9 cellular contexts compared by ENCODE assay signal in the genomic region with DNA sequence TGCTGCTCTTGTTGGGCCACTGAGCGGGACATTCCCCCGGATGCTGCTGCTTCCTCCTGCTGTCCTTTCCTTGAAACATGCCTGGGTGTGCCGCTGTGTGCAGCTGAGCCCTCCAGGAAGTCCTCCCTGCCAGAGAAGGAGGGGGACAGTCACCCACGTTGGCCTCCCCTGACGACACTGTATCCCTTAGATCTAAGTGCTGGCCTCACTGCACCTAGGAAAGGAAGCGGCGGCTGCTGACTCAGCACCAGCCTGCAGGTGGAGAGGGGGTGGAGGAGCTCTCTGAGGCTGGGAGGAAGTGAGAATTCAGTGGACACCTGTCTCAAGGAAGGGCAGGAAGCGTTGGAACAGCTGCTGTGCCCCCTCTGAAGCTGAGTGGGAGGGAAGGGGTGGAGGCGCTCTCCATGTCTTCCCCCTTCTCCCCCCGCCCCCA.
DNase-seq lines count a peak whose midpoint lies in the region; ATAC-seq, FAIRE-seq and TF ChIP-seq lines count a peak whose summit lies in the region.
"Had no signal": no experiment of that assay in that cellular context is flagged by ENCODE, and none has a peak within 500 bp of the region (broad histone marks: within the 10 kb centered on the region; RNA-seq: fewer than 3 reads in every experiment).

No MANE protein-coding gene starts in this region.

- WGBS in H1 (ENCODE audit: extremely low coverage in 1 of 2, insufficient coverage in 1 of 2, insufficient read length in 1 of 2, insufficient replicate concordance in 2 of 2, low coverage in 1 of 2, low lambda C conversion rate in 2 of 2, missing lambda C conversion rate in 1 of 2), 2 experiments: 70% methylated on average over 7 of the region's 10 CpGs; no CpG with 5 or more reads in 1 of the 2 experiments

- peaks cover 0 to 22% of the 10 kb centered on the region in 2 experiments; a peak in 3 of 4 replicates for H3K79me2 ChIP-seq in H1 (ENCODE audit: control insufficient read depth in 1 of 2, insufficient read depth in 2 of 2, low read length in 2 of 2)

- TF ChIP-seq CTCF in H1 (IDR thresholded peaks at IDR 0.05; ENCODE audit: control extremely low read depth in 1 of 3, insufficient read depth in 1 of 3, low read depth in 1 of 3, low read length in 3 of 3): peak; percentile 17 to 35 (median 18); a peak in 3 of 4 replicates

- 0 out of 2 replicates have a peak overlapping the region, but pooled peaks have one; percentile 86 for H2AK5ac ChIP-seq in H1 (ENCODE audit: low read depth, low read length)

- no peak overlapping the region for H3K56ac ChIP-seq in H1 (replicated peaks; ENCODE audit: insufficient read length, low read depth, low read length)

- H4K91ac ChIP-seq in H1 (replicated peaks; ENCODE audit: insufficient read length, low read length): peak overlapping the region; percentile 11

- H3K4me3 ChIP-seq in CD4-positive, alpha-beta memory T cell (ENCODE audit: low read length in 2 of 2): no peak overlapping the region
- no peak overlapping the region for H3K4me3 ChIP-seq in H1 (ENCODE audit: extremely low read depth in 1 of 4, insufficient read depth in 2 of 4, low read depth in 3 of 4, low read length in 4 of 4)

- FAIRE-seq in H1 (lab: Jason Lieb, UNC): no peak

- peak overlapping the region; percentile 93; the same call in 1 of the 2 replicates for H2BK5ac ChIP-seq in H1 (ENCODE audit: low read depth, low read length)

- H3K4ac ChIP-seq in H1 (replicated peaks; ENCODE audit: insufficient read length, low read depth, low read length): no peak overlapping the region

- H2BK120ac ChIP-seq in H1 (replicated peaks; ENCODE audit: low read depth, low read length): no peak overlapping the region

- no peak overlapping the region for H3K9ac ChIP-seq in H1 (replicated peaks in 1 of 4; ENCODE audit: extremely low read depth in 1 of 4, low read depth in 3 of 4, low read length in 3 of 4)

- H3K27me3 ChIP-seq in CD4-positive, alpha-beta memory T cell (ENCODE audit: insufficient read depth, low read length): no peaks in the 10 kb centered on the region
- no peaks in the 10 kb centered on the region for H3K27me3 ChIP-seq in H1 (replicated peaks in 1 of 4; ENCODE audit: control insufficient read depth in 3 of 4, extremely low read depth in 1 of 4, insufficient read depth in 3 of 4, low read length in 3 of 4)

- TF ChIP-seq RAD21 in H1 (IDR thresholded peaks at IDR 0.05 in 1 of 2, conservative IDR thresholded peaks at IDR 0.05 in 1 of 2; ENCODE audit: low read depth in 2 of 2, low read length in 2 of 2): peak in 1 of 2 experiments; percentile 13; a peak in 1 of 4 replicates

- peak overlapping the region; percentile 16 for H3K27ac ChIP-seq in CD4-positive, alpha-beta memory T cell (ENCODE audit: low read depth, low read length)
- H3K27ac ChIP-seq in H1 (ENCODE audit: low read depth, low read length): no peak overlapping the region
- H3K27ac ChIP-seq: neutrophil had no signal

- ATAC-seq in GM19328 (IDR thresholded peaks at IDR 0.05; ENCODE audit: unreplicated experiment): peak; percentile 71
- ATAC-seq in HG03354 (IDR thresholded peaks at IDR 0.05; ENCODE audit: poor library complexity, severe bottlenecking, unreplicated experiment): peak; percentile 82

- H4K8ac ChIP-seq in H1 (ENCODE audit: extremely low read depth, insufficient read depth, low read length): peak overlapping the region; percentile 81

- intact Hi-C loops in CD4-positive, alpha-beta memory T cell (cut with micrococcal nuclease): no loop called here

- H2BK12ac ChIP-seq in H1 (ENCODE audit: low read depth, low read length): peak overlapping the region; percentile 92; the same call in 1 of the 2 replicates

- peaks cover 11 to 68% (median 18%) of the 10 kb centered on the region in 4 donors for H3K4me1 Mint-ChIP-seq in CD4-positive, alpha-beta memory T cell

- H3K23me2 ChIP-seq in H1 (ENCODE audit: low read depth, low read length): no peaks in the 10 kb centered on the region; the same call in 1 of the 2 replicates

- H3K4me1 ChIP-seq in CD4-positive, alpha-beta memory T cell (ENCODE audit: insufficient read depth, low read length): peaks cover 31% of the 10 kb centered on the region
- H3K4me1 ChIP-seq in H1 (replicated peaks in 1 of 4; ENCODE audit: control insufficient read depth in 3 of 4, insufficient read depth in 4 of 4, low read length in 3 of 4): peaks cover 5 to 20% (median 13%) of the 10 kb centered on the region in 4 experiments

- no peaks in the 10 kb centered on the region for H3K9me3 ChIP-seq in CD4-positive, alpha-beta memory T cell (ENCODE audit: control insufficient read depth in 1 of 2, low read length in 2 of 2)
- no peaks in the 10 kb centered on the region for H3K9me3 ChIP-seq in H1 (ENCODE audit: insufficient read depth in 2 of 2, low read depth in 1 of 2, low read length in 1 of 2)
- H3K9me3 ChIP-seq: neutrophil had no signal

- POLR2A ChIA-PET in CD4-positive, alpha-beta memory T cell (lab: Charles Lee; ENCODE audit: partially characterized antibody): interaction anchor here (0.9 kb wide), 1 partner anchor 10 kb away, joined by 3 read pairs; no protein-coding TSS in a partner anchor
- POLR2A ChIA-PET in H1 (lab: Charles Lee; ENCODE audit: partially characterized antibody): interaction anchor here (0.8 to 2.0 kb wide), 4 partner anchors 8 to 115 kb away, joined by 3 to 11 read pairs (median 4); no protein-coding TSS in a partner anchor

- H2BK20ac ChIP-seq in H1 (ENCODE audit: low read length): no peak overlapping the region

- H2BK15ac ChIP-seq in H1 (ENCODE audit: low read length): no peak overlapping the region; the same call in 1 of the 2 replicates

- no peak overlapping the region for H4K5ac ChIP-seq in H1 (ENCODE audit: insufficient read length, low read depth, low read length)

- no peak for TF ChIP-seq EP300 in H1 (IDR thresholded peaks at IDR 0.05; ENCODE audit: borderline replicate concordance in 1 of 2, low read depth in 2 of 2, low read length in 2 of 2)

- peak overlapping the region; percentile 55 to 93 (median 83) for H3K27ac Mint-ChIP-seq in CD4-positive, alpha-beta memory T cell

- CTCF ChIA-PET in CD4-positive, alpha-beta memory T cell (lab: Charles Lee; ENCODE audit: partially characterized antibody): interaction anchor here (1.0 to 1.3 kb wide), 3 partner anchors 61 to 279 kb away, joined by 3 to 4 read pairs (median 3); a partner anchor contains a TSS
- CTCF ChIA-PET in H1 (lab: Charles Lee; ENCODE audit: partially characterized antibody): interaction anchor here (1.0 to 19.4 kb wide), 10 partner anchors 11 to 115 kb away, joined by 3 to 196 read pairs (median 5); no protein-coding TSS in a partner anchor

- TF ChIP-seq POLR2A in H1 (IDR thresholded peaks at IDR 0.05; ENCODE audit: control extremely low read depth in 1 of 2, low read depth in 2 of 2, low read length in 2 of 2): no peak

- no peak overlapping the region for H3K14ac ChIP-seq in H1 (ENCODE audit: insufficient read length)

- no peaks in the 10 kb centered on the region for H3K36me3 Mint-ChIP-seq in CD4-positive, alpha-beta memory T cell

- no peak overlapping the region for H2AFZ ChIP-seq in H1 (ENCODE audit: low read length)

- H3K18ac ChIP-seq in H1 (ENCODE audit: extremely low read depth, low read length): 0 out of 2 replicates have a peak overlapping the region, but pooled peaks have one; percentile 40

- H3K4me2 ChIP-seq in H1 (ENCODE audit: insufficient read depth in 1 of 2, low read depth in 2 of 2, low read length in 2 of 2): peak overlapping the region; percentile 19 to 39; a peak in 2 of 4 replicates

- peaks cover 4% of the 10 kb centered on the region for H3K79me1 ChIP-seq in H1 (ENCODE audit: low read depth, low read length)

- H3K36me3 ChIP-seq in CD4-positive, alpha-beta memory T cell (ENCODE audit: insufficient read depth, low read length): no peaks in the 10 kb centered on the region
- no peaks in the 10 kb centered on the region; a peak in 1 of 8 replicates for H3K36me3 ChIP-seq in H1 (ENCODE audit: control insufficient read depth in 2 of 4, insufficient read depth in 4 of 4, low read length in 3 of 4)
- H3K36me3 ChIP-seq: neutrophil had no signal

- H4K20me1 ChIP-seq in H1 (replicated peaks in 1 of 2; ENCODE audit: control insufficient read depth in 1 of 2, insufficient read depth in 2 of 2, low read length in 2 of 2): peaks cover 2 to 3% of the 10 kb centered on the region in 2 experiments

- peaks cover 0 to 3% (median 0%) of the 10 kb centered on the region in 8 donors for H3K9me3 Mint-ChIP-seq in CD4-positive, alpha-beta memory T cell

- peak; percentile 37 to 74 (median 60) for DNase-seq in CD4-positive, alpha-beta memory T cell
- peak; percentile 28 for DNase-seq in T-helper 9 cell
- DNase-seq in H1 (ENCODE audit: low read depth in 1 of 2, low spot score in 2 of 2): peak in 1 of 2 experiments; percentile 61
- peak; percentile 12 to 28 for DNase-seq in stimulated activated CD4-positive, alpha-beta T cell treated with anti-CD3 and anti-CD28 coated beads, Interleukin-1b, Interleukin-23, amount 100 ng/mL, for 4 hours (ENCODE audit: low read depth in 2 of 2)
- no peak for DNase-seq in NCI-H1436 treated with DMSO at 0.1 percent for 48 hours (lab: John Stamatoyannopoulos, UW)
- DNase-seq in SIG-M5 treated with dmso at 0.1 percent for 504 hours (lab: John Stamatoyannopoulos, UW; ENCODE audit: unreplicated experiment): no peak

- H3K23ac ChIP-seq in H1 (ENCODE audit: insufficient read length): no peak overlapping the region

- H3K4me3 Mint-ChIP-seq in CD4-positive, alpha-beta memory T cell: peak overlapping the region in 6 of 8 donors; percentile 52 to 78 (median 66)

- H3K27me3 Mint-ChIP-seq in CD4-positive, alpha-beta memory T cell: no peaks in the 10 kb centered on the region

TF ChIP-seq in H1, 55 proteins besides CTCF, POLR2A, EP300 and RAD21:
- TF ChIP-seq TCF12 (IDR thresholded peaks at IDR 0.05; ENCODE audit: low read depth, low read length) (0 out of 2 replicates have a peak, but pooled peaks have one; percentile 30), CHD1 (IDR thresholded peaks at IDR 0.05; ENCODE audit: low read depth, low read length) (no peak), MAFK (IDR thresholded peaks at IDR 0.05; ENCODE audit: low read depth, low read length) (peak; percentile 96), BACH1 (IDR thresholded peaks at IDR 0.05; ENCODE audit: low read length) (peak; percentile 66; the same call in 1 of the 2 replicates)

Comparison
In these comparisons a context has a peak if more than half of its experiments do, and no peak if none do; other contexts are left out.
1. DNase-seq: peak in CD4-positive, alpha-beta memory T cell (5 of 5), T-helper 9 cell (single experiment) and stimulated activated CD4-positive, alpha-beta T cell treated with anti-CD3 and anti-CD28 coated beads, Interleukin-1b, Interleukin-23, amount 100 ng/mL, for 4 hours (2 of 2); none in NCI-H1436 treated with DMSO at 0.1 percent for 48 hours (single experiment) and SIG-M5 treated with dmso at 0.1 percent for 504 hours (single experiment).